In genomic region chr12:18690653-18691052, GRCh38 we compare ENCODE assay signal across 1 cellular context.
TF ChIP-seq lines count a peak whose summit lies in the region.

No MANE protein-coding gene starts in this region.

TF ChIP-seq in K562, 482 proteins besides CTCF, POLR2A, EP300 and RAD21 (continued from another document):
- no peak for TF ChIP-seq GATAD2B (IDR thresholded peaks at IDR 0.05; ENCODE audit: borderline replicate concordance)
- no peak for TF ChIP-seq ZNF764 (CRISPR knock-in tag; IDR thresholded peaks at IDR 0.05; ENCODE audit: low read depth)
- no peak for TF ChIP-seq OTX1 (CRISPR knock-in tag; IDR thresholded peaks at IDR 0.05)
- no peak for TF ChIP-seq ASH1L (IDR thresholded peaks at IDR 0.05; ENCODE audit: borderline replicate concordance, low read depth, partially characterized antibody)
TF ChIP-seq in K562: peak in this region for 5.
